8 cellular contexts compared by ENCODE assay signal in genomic region chr10:51289519-51289918, GRCh38.
"Had no signal": no experiment of that assay in that cellular context is flagged by ENCODE, and none has a peak within 500 bp of the region (broad histone marks: within the 10 kb centered on the region; RNA-seq: fewer than 3 reads in every experiment).

No MANE protein-coding gene starts in this region.

- H3K36me3 ChIP-seq: HAP-1 had no signal

- H3K9me3 ChIP-seq: HAP-1 had no signal

- H3K4me1 ChIP-seq: HAP-1 had no signal

- H3K4me3 ChIP-seq: GM23248, GM23338, HAP-1 had no signal

- DNase-seq: GM23248, GOT3, H7, H9, HCEC 1CT, HFFc6 had no signal

- H3K27ac ChIP-seq: GM23248 had no signal
